Comparison of ENCODE assay signal across 18 cellular contexts in the genomic region with DNA sequence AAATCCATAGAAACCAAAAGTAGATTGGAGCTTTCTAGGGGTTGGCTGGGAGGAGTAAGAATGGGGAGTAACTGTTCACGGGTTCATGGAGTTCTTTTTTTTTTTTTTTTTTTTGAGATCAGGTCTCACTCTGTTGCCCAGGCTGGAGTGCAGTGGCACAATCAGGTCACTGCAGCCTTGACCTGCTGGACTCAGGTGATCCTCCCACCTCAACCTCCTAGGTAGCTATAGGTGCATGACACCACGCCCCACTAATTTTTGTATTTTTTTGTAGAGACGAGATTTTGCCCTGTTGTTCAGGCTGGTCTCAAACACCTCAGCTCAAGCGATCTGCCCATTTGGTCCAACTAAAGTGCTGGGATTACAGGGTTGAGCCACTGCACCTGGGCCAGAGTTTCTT. TPM values are rescaled to one million over a fixed set of nuclear protein-coding genes. Genes with fewer than 3 reads are reported as not detected.
A peak's percentile ranks its signal among the peaks of the same experiment; 100 is the strongest.
DNase-seq lines count a peak whose midpoint lies in the region; ATAC-seq and TF ChIP-seq lines count a peak whose summit lies in the region.
"Had no signal": no experiment of that assay in that cellular context is flagged by ENCODE, and none has a peak within 500 bp of the region (broad histone marks: within the 10 kb centered on the region; RNA-seq: fewer than 3 reads in every experiment).

No MANE protein-coding gene starts in this region.

- H3K27me3 ChIP-seq in A673 (replicated peaks; ENCODE audit: insufficient read depth, low read depth, low read length, poor library complexity) (no peaks in the 10 kb centered on the region), iPS-20b (ENCODE audit: insufficient read depth, low read length) (no peaks in the 10 kb centered on the region)
- H3K27me3 ChIP-seq: gastroesophageal sphincter, right atrium auricular region had no signal

- no peaks in the 10 kb centered on the region for H3K9me3 ChIP-seq in A673 (ENCODE audit: low read depth, low read length, poor library complexity, severe bottlenecking)
- H3K9me3 ChIP-seq in T-helper 17 cell (ENCODE audit: control insufficient read depth, low read length, poor library complexity, severe bottlenecking): no peaks in the 10 kb centered on the region
- no peaks in the 10 kb centered on the region for H3K9me3 ChIP-seq in iPS-20b (ENCODE audit: insufficient read depth, low read depth, low read length)
- H3K9me3 ChIP-seq: gastroesophageal sphincter, right atrium auricular region had no signal

- H3K27ac Mint-ChIP-seq in Calu3 (ENCODE audit: unreplicated experiment): peak overlapping the region; percentile 30
- H3K27ac Mint-ChIP-seq in T-helper 17 cell: peak overlapping the region; percentile 29

- DNase-seq in A673 (ENCODE audit: low spot score) (no peak), Calu3 (no peak), T-helper 17 cell (no peak), cortex of kidney (lab: John Stamatoyannopoulos, UW) (no peak), SHP77 treated with DMSO at 0.1 percent for 48 hours (lab: John Stamatoyannopoulos, UW) (no peak)
- DNase-seq: activated CD4-positive, alpha-beta T cell treated with anti-CD3 and anti-CD28 coated beads, Interleukin-2, amount 50 U/mL, for 48 hours; aorta; C1 segment of cervical spinal cord; effector memory CD4-positive, alpha-beta T cell; GF-D8; islet precursor cell; NCI-H1048; OCI-M1 had no signal

- H3K27me3 Mint-ChIP-seq in Calu3 (ENCODE audit: unreplicated experiment) (no peaks in the 10 kb centered on the region), T-helper 17 cell (no peaks in the 10 kb centered on the region)

- BruUV-seq in A673 (replicated peaks; lab: Mats Ljungman, UMichigan): no TSS peak
- no TSS peak for BruUV-seq in Calu3 (replicated peaks; lab: Mats Ljungman, UMichigan)

- H3K36me3 ChIP-seq in A673 (ENCODE audit: insufficient read depth, low read length, poor library complexity, severe bottlenecking) (peaks cover 16% of the 10 kb centered on the region), iPS-20b (ENCODE audit: insufficient read depth, low read depth, low read length) (peaks cover 26% of the 10 kb centered on the region)
- H3K36me3 ChIP-seq: right atrium auricular region had no signal

- TF ChIP-seq CTCF in A673 (conservative IDR thresholded peaks at IDR 0.05; ENCODE audit: low read depth, low read length) (no peak), Calu3 (IDR thresholded peaks at IDR 0.05; ENCODE audit: unreplicated experiment) (no peak)

- H3K4me1 Mint-ChIP-seq in Calu3 (ENCODE audit: low read depth, unreplicated experiment) (peaks cover 3% of the 10 kb centered on the region), T-helper 17 cell (peaks cover 21% of the 10 kb centered on the region)

- H3K36me3 Mint-ChIP-seq in Calu3 (ENCODE audit: insufficient read depth, unreplicated experiment) (peaks cover 74% of the 10 kb centered on the region), T-helper 17 cell (ENCODE audit: low read depth) (no peaks in the 10 kb centered on the region)

- intact Hi-C loops in A673 (cut with micrococcal nuclease; ENCODE audit: unreplicated experiment): no loop called here
- intact Hi-C loops in Calu3 (cut with micrococcal nuclease; ENCODE audit: unreplicated experiment): no loop called here

- no peak overlapping the region for H3K27ac ChIP-seq in A673 (ENCODE audit: low read depth, low read length, poor library complexity, severe bottlenecking)
- no peak overlapping the region for H3K27ac ChIP-seq in iPS-20b (ENCODE audit: low read length)
- H3K27ac ChIP-seq: right atrium auricular region had no signal

- H3K4me3 Mint-ChIP-seq in Calu3 (ENCODE audit: low read depth, unreplicated experiment) (peak overlapping the region; percentile 80), T-helper 17 cell (peak overlapping the region; percentile 85)

- CTCF ChIA-PET in A673 (lab: Charles Lee): interaction anchor here (0.6 kb wide), 1 partner anchor 570 kb away, joined by 3 read pairs; no protein-coding TSS in a partner anchor
- CTCF ChIA-PET in Calu3 (lab: Charles Lee): interaction anchor here (0.7 kb wide), 1 partner anchor 122 kb away, joined by 5 read pairs; a partner anchor contains a TSS

- POLR2A ChIA-PET in A673 (lab: Charles Lee; ENCODE audit: low non-redundant PET): no interaction called here

- peak overlapping the region; percentile 98; the same call in 1 of the 2 replicates for H3K9ac ChIP-seq in iPS-20b (ENCODE audit: low read depth, low read length)

- ATAC-seq in T-helper 17 cell (no peak), HG02884 (IDR thresholded peaks at IDR 0.05; ENCODE audit: unreplicated experiment) (no peak), HG03521 (IDR thresholded peaks at IDR 0.05; ENCODE audit: unreplicated experiment) (no peak)
- ATAC-seq: gastroesophageal sphincter had no signal

- H3K4me3 ChIP-seq in A673 (ENCODE audit: low read depth, low read length, poor library complexity, severe bottlenecking): peak overlapping the region; percentile 72
- H3K4me3 ChIP-seq in iPS-20b (ENCODE audit: low read length): peak overlapping the region; percentile 92; the same call in 1 of the 2 replicates
- H3K4me3 ChIP-seq: right atrium auricular region had no signal

- no peaks in the 10 kb centered on the region for H3K9me3 Mint-ChIP-seq in Calu3 (ENCODE audit: low read depth, unreplicated experiment)

- peaks cover 10% of the 10 kb centered on the region for H3K4me1 ChIP-seq in A673 (ENCODE audit: insufficient read depth, low read length, poor library complexity, severe bottlenecking)
- no peaks in the 10 kb centered on the region for H3K4me1 ChIP-seq in iPS-20b (ENCODE audit: insufficient read depth, low read length)

RNA-seq across cellular contexts. Expression of a gene that starts 1.5 kb away (rescaled TPM):
- total RNA-seq in A673 (2021) (85.8 and 98.8 TPM in 2 replicates), Calu3 (2022) (101 and 118 TPM in 2 replicates), T-helper 17 cell (10 to 100 TPM; 40.5 to 45.4 TPM)

RNA-seq across cellular contexts. Expression of a gene that starts 3.3 kb away (rescaled TPM):
- total RNA-seq in A673 (2021) (59.4 and 63.0 TPM in 2 replicates), Calu3 (2022) (79.2 and 103 TPM in 2 replicates), T-helper 17 cell (10 to 100 TPM; 31.9 to 58.8 TPM)

RNA-seq across cellular contexts. Expression of a gene that starts 47.2 kb away (rescaled TPM):
- total RNA-seq in A673 (2021): 101 and 105 TPM in 2 replicates
- total RNA-seq in Calu3 (2022): 93.1 and 99.2 TPM in 2 replicates
- total RNA-seq in T-helper 17 cell: 10 to 100 TPM; 27.9 to 29.7 TPM

RNA-seq across cellular contexts. Expression of a gene that starts 56.5 kb away (rescaled TPM):
- total RNA-seq in A673 (2021) (24.4 and 31.2 TPM in 2 replicates), Calu3 (2022) (49.7 and 51.0 TPM in 2 replicates), T-helper 17 cell (100 to 1,000 TPM; 733 to 757 TPM)
